Comparison of ENCODE assay signal across 30 cellular contexts in the genomic region with DNA sequence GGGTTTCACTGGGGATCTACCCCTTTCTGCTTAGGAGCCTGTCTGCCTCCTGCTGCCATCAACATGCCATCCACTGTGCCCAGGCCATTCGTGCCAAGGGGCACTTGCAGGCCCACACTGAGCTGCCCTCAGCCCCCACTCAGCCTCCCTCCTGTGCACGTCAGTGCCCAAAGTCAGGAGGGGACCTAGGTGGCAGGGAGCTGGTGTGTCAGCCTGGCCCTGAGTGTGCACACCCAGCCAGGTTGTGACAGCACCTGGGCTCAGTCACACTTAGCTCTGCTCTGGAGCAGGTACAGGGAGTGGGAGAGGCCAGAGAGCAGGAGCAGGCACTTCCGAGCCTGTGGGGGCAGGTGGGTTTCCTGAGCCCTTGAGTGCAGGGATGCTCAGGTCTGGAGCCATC.
"Had no signal": no experiment of that assay in that cellular context is flagged by ENCODE, and none has a peak within 500 bp of the region (broad histone marks: within the 10 kb centered on the region; RNA-seq: fewer than 3 reads in every experiment).

No MANE protein-coding gene starts in this region.

- DNase-seq: activated CD4-positive, alpha-beta memory T cell treated with anti-CD3 and anti-CD28 coated beads for 36 hours; activated CD4-positive, alpha-beta T cell treated with anti-CD3 and anti-CD28 coated beads for 36 hours; activated CD4-positive, alpha-beta T cell treated with anti-CD3 and anti-CD28 coated beads, Interleukin-2, amount 10 ng/mL, durations not matched to agents 24 days and 14 days; activated CD4-positive, CD25-positive, alpha-beta regulatory T cell; activated CD4-positive, CD25-positive, alpha-beta regulatory T cell treated with anti-CD3 and anti-CD28 coated beads, Interleukin-2, amount 50 U/mL, for 72 hours; activated CD8-positive, alpha-beta memory T cell treated with anti-CD3 and anti-CD28 coated beads, Interleukin-2, amount 10 ng/mL, durations not matched to agents 7 days and 5 days; activated CD8-positive, alpha-beta memory T cell treated with anti-CD3 and anti-CD28 coated beads, Interleukin-2, amount 50 U/mL, for 4 hours; activated CD8-positive, alpha-beta T cell treated with anti-CD3 and anti-CD28 coated beads, Interleukin-2, amount 10 ng/mL, durations not matched to agents 7 days and 5 days; activated effector memory CD4-positive, alpha-beta T cell treated with anti-CD3 and anti-CD28 coated beads, Interleukin-2, amount 50 U/mL, for 16 hours; activated naive CD4-positive, alpha-beta T cell treated with anti-CD3 and anti-CD28 coated beads for 36 hours; activated naive CD8-positive, alpha-beta T cell treated with anti-CD3 and anti-CD28 coated beads for 36 hours; activated naive CD8-positive, alpha-beta T cell treated with anti-CD3 and anti-CD28 coated beads, Interleukin-2, amount 50 U/mL, for 24 hours; activated T-cell treated with anti-CD3 and anti-CD28 coated beads, Interleukin-2, amount 50 U/mL, for 1 hour; activated T-cell treated with anti-CD3 and anti-CD28 coated beads, Interleukin-2, amount 50 U/mL, for 48 hours; adrenal gland; amygdala; aorta; body of pancreas; caudate nucleus; effector memory CD4-positive, alpha-beta T cell; endodermal cell; foreskin melanocyte; T-helper 1 cell; T-helper 2 cell had no signal

- H3K27me3 ChIP-seq: adrenal gland, body of pancreas, gastroesophageal sphincter had no signal

- H3K9me3 Mint-ChIP-seq: activated CD4-positive, alpha-beta T cell treated with anti-CD3 and anti-CD28 coated beads, Interleukin-2, amount 10 ng/mL, durations not matched to agents 24 days and 14 days; activated naive CD4-positive, alpha-beta T cell treated with anti-CD3 and anti-CD28 coated beads, Interleukin-2, amount 50 U/mL, for 24 hours; activated T-helper 1 cell treated with anti-CD3 and anti-CD28 coated beads, Interleukin-12 subunit alpha, Interleukin-12 subunit beta, Interleukin-2, Interleukin-4 antibody, amounts not matched to agents 30 ng/mL and 10 ng/mL and 1 ng/mL, durations not matched to agents 14 hours and 24 hours and 36 hours had no signal

- H3K27me3 Mint-ChIP-seq: activated CD4-positive, alpha-beta memory T cell treated with anti-CD3 and anti-CD28 coated beads for 36 hours; activated CD4-positive, alpha-beta T cell treated with anti-CD3 and anti-CD28 coated beads for 36 hours; activated CD4-positive, alpha-beta T cell treated with anti-CD3 and anti-CD28 coated beads, Interleukin-2, amount 10 ng/mL, durations not matched to agents 24 days and 14 days; activated CD8-positive, alpha-beta memory T cell treated with anti-CD3 and anti-CD28 coated beads, Interleukin-2, amount 10 ng/mL, durations not matched to agents 7 days and 5 days; activated naive CD4-positive, alpha-beta T cell treated with anti-CD3 and anti-CD28 coated beads, Interleukin-2, amount 50 U/mL, for 24 hours; activated naive CD8-positive, alpha-beta T cell treated with anti-CD3 and anti-CD28 coated beads for 36 hours; activated naive CD8-positive, alpha-beta T cell treated with anti-CD3 and anti-CD28 coated beads, Interleukin-2, amount 50 U/mL, for 24 hours had no signal

- H3K27ac Mint-ChIP-seq: activated CD4-positive, alpha-beta memory T cell treated with anti-CD3 and anti-CD28 coated beads for 36 hours; activated CD4-positive, alpha-beta T cell treated with anti-CD3 and anti-CD28 coated beads for 36 hours; activated CD4-positive, alpha-beta T cell treated with anti-CD3 and anti-CD28 coated beads, Interleukin-2, amount 10 ng/mL, durations not matched to agents 24 days and 14 days; activated CD8-positive, alpha-beta memory T cell treated with anti-CD3 and anti-CD28 coated beads, Interleukin-2, amount 10 ng/mL, durations not matched to agents 7 days and 5 days; activated CD8-positive, alpha-beta T cell treated with anti-CD3 and anti-CD28 coated beads, Interleukin-2, amount 10 ng/mL, durations not matched to agents 7 days and 5 days; activated naive CD4-positive, alpha-beta T cell treated with anti-CD3 and anti-CD28 coated beads for 36 hours; activated naive CD4-positive, alpha-beta T cell treated with anti-CD3 and anti-CD28 coated beads, Interleukin-2, amount 50 U/mL, for 24 hours; activated naive CD8-positive, alpha-beta T cell treated with anti-CD3 and anti-CD28 coated beads for 36 hours; activated naive CD8-positive, alpha-beta T cell treated with anti-CD3 and anti-CD28 coated beads, Interleukin-2, amount 50 U/mL, for 24 hours; activated T-helper 1 cell treated with anti-CD3 and anti-CD28 coated beads, Interleukin-12 subunit alpha, Interleukin-12 subunit beta, Interleukin-2, Interleukin-4 antibody, amounts not matched to agents 30 ng/mL and 10 ng/mL and 1 ng/mL, durations not matched to agents 14 hours and 24 hours and 36 hours; activated T-helper 2 cell treated with anti-CD3 and anti-CD28 coated beads, Interferon-gamma antibody, Interleukin-2, Interleukin-4, amounts not matched to agents 10 μg/mL and 5 μg/mL and 100 μg/mL, durations not matched to agents 14 hours and 24 hours and 36 hours; endodermal cell had no signal

- H3K4me1 ChIP-seq: adrenal gland, body of pancreas, gastroesophageal sphincter had no signal

- H3K36me3 ChIP-seq: adrenal gland, gastroesophageal sphincter had no signal

- H3K36me3 Mint-ChIP-seq: activated CD4-positive, alpha-beta memory T cell treated with anti-CD3 and anti-CD28 coated beads for 36 hours; activated CD8-positive, alpha-beta memory T cell treated with anti-CD3 and anti-CD28 coated beads, Interleukin-2, amount 10 ng/mL, durations not matched to agents 7 days and 5 days; activated naive CD4-positive, alpha-beta T cell treated with anti-CD3 and anti-CD28 coated beads, Interleukin-2, amount 50 U/mL, for 24 hours; activated naive CD8-positive, alpha-beta T cell treated with anti-CD3 and anti-CD28 coated beads for 36 hours had no signal

- ATAC-seq: activated CD4-positive, alpha-beta T cell treated with anti-CD3 and anti-CD28 coated beads for 36 hours; activated CD8-positive, alpha-beta memory T cell treated with anti-CD3 and anti-CD28 coated beads, Interleukin-2, amount 10 ng/mL, durations not matched to agents 7 days and 5 days; activated CD8-positive, alpha-beta T cell treated with anti-CD3 and anti-CD28 coated beads, Interleukin-2, amount 10 ng/mL, durations not matched to agents 7 days and 5 days; activated naive CD8-positive, alpha-beta T cell treated with anti-CD3 and anti-CD28 coated beads, Interleukin-2, amount 50 U/mL, for 24 hours; body of pancreas; esophagus mucosa; gastroesophageal sphincter had no signal

- FAIRE-seq: colon had no signal

- H3K9me3 ChIP-seq: adrenal gland, body of pancreas, gastroesophageal sphincter had no signal

- H3K4me1 Mint-ChIP-seq: activated CD4-positive, alpha-beta T cell treated with anti-CD3 and anti-CD28 coated beads for 36 hours; activated CD4-positive, alpha-beta T cell treated with anti-CD3 and anti-CD28 coated beads, Interleukin-2, amount 10 ng/mL, durations not matched to agents 24 days and 14 days; activated CD8-positive, alpha-beta memory T cell treated with anti-CD3 and anti-CD28 coated beads, Interleukin-2, amount 10 ng/mL, durations not matched to agents 7 days and 5 days; activated naive CD4-positive, alpha-beta T cell treated with anti-CD3 and anti-CD28 coated beads, Interleukin-2, amount 50 U/mL, for 24 hours; activated naive CD8-positive, alpha-beta T cell treated with anti-CD3 and anti-CD28 coated beads for 36 hours; activated naive CD8-positive, alpha-beta T cell treated with anti-CD3 and anti-CD28 coated beads, Interleukin-2, amount 50 U/mL, for 24 hours had no signal

- H3K4me3 ChIP-seq: adrenal gland, body of pancreas, gastroesophageal sphincter had no signal

- H3K27ac ChIP-seq: adrenal gland, body of pancreas, gastroesophageal sphincter had no signal

- H3K4me3 Mint-ChIP-seq: activated CD4-positive, alpha-beta memory T cell treated with anti-CD3 and anti-CD28 coated beads for 36 hours; activated CD4-positive, alpha-beta T cell treated with anti-CD3 and anti-CD28 coated beads for 36 hours; activated CD4-positive, alpha-beta T cell treated with anti-CD3 and anti-CD28 coated beads, Interleukin-2, amount 10 ng/mL, durations not matched to agents 24 days and 14 days; activated CD8-positive, alpha-beta memory T cell treated with anti-CD3 and anti-CD28 coated beads, Interleukin-2, amount 10 ng/mL, durations not matched to agents 7 days and 5 days; activated CD8-positive, alpha-beta T cell treated with anti-CD3 and anti-CD28 coated beads, Interleukin-2, amount 10 ng/mL, durations not matched to agents 7 days and 5 days; activated naive CD4-positive, alpha-beta T cell treated with anti-CD3 and anti-CD28 coated beads for 36 hours; activated naive CD4-positive, alpha-beta T cell treated with anti-CD3 and anti-CD28 coated beads, Interleukin-2, amount 50 U/mL, for 24 hours; activated naive CD8-positive, alpha-beta T cell treated with anti-CD3 and anti-CD28 coated beads for 36 hours; activated naive CD8-positive, alpha-beta T cell treated with anti-CD3 and anti-CD28 coated beads, Interleukin-2, amount 50 U/mL, for 24 hours; activated T-helper 1 cell treated with anti-CD3 and anti-CD28 coated beads, Interleukin-12 subunit alpha, Interleukin-12 subunit beta, Interleukin-2, Interleukin-4 antibody, amounts not matched to agents 30 ng/mL and 10 ng/mL and 1 ng/mL, durations not matched to agents 14 hours and 24 hours and 36 hours; endodermal cell had no signal
